Comparison of ENCODE assay signal across 8 cellular contexts in the genomic region with DNA sequence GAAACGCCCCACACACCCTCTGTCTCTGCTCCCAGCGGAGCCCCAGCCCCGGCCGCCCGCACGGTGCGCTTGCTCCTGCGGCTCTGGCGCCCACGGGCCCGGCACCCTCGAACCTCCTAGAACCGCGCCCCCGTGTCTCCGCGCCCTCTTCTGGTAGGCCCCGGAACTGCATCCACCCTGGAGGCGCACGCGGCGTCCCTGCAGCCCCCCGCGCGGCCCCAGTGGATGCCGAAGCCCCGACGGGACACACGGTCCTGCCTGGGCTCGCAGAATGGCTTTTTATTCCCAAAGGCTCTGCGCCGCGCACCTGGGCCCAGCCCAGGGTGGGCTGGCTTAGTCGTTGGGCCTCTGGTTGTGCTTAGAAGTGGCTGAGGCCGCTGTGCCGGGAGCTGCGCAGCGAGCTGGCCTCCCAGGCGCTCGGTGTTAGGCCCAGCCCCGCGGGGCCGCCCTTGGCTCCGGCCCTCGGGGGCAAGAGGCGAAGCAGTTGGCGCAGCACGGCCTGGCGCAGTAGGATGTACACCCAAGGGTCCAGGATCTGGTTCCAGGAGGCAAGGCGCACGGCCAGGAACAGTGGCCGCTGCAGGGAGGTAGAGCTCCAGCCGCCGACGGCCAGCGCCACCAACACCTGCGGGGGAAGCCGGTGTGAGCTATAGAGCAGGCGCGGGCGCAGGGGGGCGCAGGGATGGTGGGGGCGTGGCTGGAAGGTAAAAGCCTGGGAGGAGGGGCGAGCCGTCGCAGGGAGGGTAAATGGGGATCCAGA. TPM values are rescaled to one million over a fixed set of nuclear protein-coding genes. Genes with fewer than 3 reads are reported as not detected.
DNase-seq lines count a peak whose midpoint lies in the region; ATAC-seq and TF ChIP-seq lines count a peak whose summit lies in the region.

No MANE protein-coding gene starts in this region.

- peaks cover 14 to 35% (median 25%) of the 10 kb centered on the region in 4 donors for H3K4me1 Mint-ChIP-seq in CD4-positive, alpha-beta memory T cell
- H3K4me1 Mint-ChIP-seq in activated naive CD4-positive, alpha-beta T cell treated with anti-CD3 and anti-CD28 coated beads, Interleukin-2, amount 50 U/mL, for 24 hours = peaks cover 30% of the 10 kb centered on the region

- WGBS in heart right ventricle, 2 donors = 2% methylated on average over 66 of the region's 66 CpGs

- peak overlapping the region in 1 of 7 donors; percentile 69 for H3K27ac Mint-ChIP-seq in CD4-positive, alpha-beta memory T cell
- H3K27ac Mint-ChIP-seq in activated naive CD4-positive, alpha-beta T cell treated with anti-CD3 and anti-CD28 coated beads, Interleukin-2, amount 50 U/mL, for 24 hours = no peak overlapping the region

- H3K36me3 ChIP-seq in CD4-positive, alpha-beta memory T cell (ENCODE audit: insufficient read depth, low read length) = peaks cover 24% of the 10 kb centered on the region
- peaks cover 0 to 47% (median 34%) of the 10 kb centered on the region in 9 donors for H3K36me3 ChIP-seq in heart right ventricle

- no peak overlapping the region for H3K27ac ChIP-seq in CD4-positive, alpha-beta memory T cell (ENCODE audit: low read depth, low read length)
- H3K27ac ChIP-seq in heart right ventricle = no peak overlapping the region

- H3K4me3 ChIP-seq in CD4-positive, alpha-beta memory T cell (ENCODE audit: low read length in 2 of 2) = peak overlapping the region in 1 of 2 donors; percentile 19
- H3K4me3 ChIP-seq in heart right ventricle = peak overlapping the region in 8 of 10 donors; percentile 5 to 39 (median 24)
- no peak overlapping the region for H3K4me3 ChIP-seq in retinal pigment epithelial cell (ENCODE audit: low read length)

- H3K27me3 Mint-ChIP-seq in CD4-positive, alpha-beta memory T cell = peaks cover 7 to 20% of the 10 kb centered on the region in 2 donors
- peaks cover 14% of the 10 kb centered on the region for H3K27me3 Mint-ChIP-seq in activated naive CD4-positive, alpha-beta T cell treated with anti-CD3 and anti-CD28 coated beads, Interleukin-2, amount 50 U/mL, for 24 hours

- TF ChIP-seq CTCF in heart right ventricle (IDR thresholded peaks at IDR 0.05) = peak; percentile 96 to 99 (median 98)
- TF ChIP-seq CTCF in retinal pigment epithelial cell (conservative IDR thresholded peaks at IDR 0.05; ENCODE audit: low read depth, low read length) = peak; percentile 83

- peak; percentile 78 to 84 (median 79) for DNase-seq in CD4-positive, alpha-beta memory T cell
- peak; percentile 97 for DNase-seq in HuH-7.5 (ENCODE audit: low spot score)
- peak; percentile 67 to 83 for DNase-seq in heart right ventricle
- no peak for DNase-seq in retinal pigment epithelial cell (ENCODE audit: low read depth)
- no peak for DNase-seq in globus pallidus (ENCODE audit: low spot score)

- CTCF ChIA-PET in CD4-positive, alpha-beta memory T cell (lab: Charles Lee; ENCODE audit: partially characterized antibody) = interaction anchor here (0.7 to 2.6 kb wide), 21 partner anchors 8 to 593 kb away, joined by 3 to 28 read pairs (median 4); partner anchors contain the start of genes ADGRE5, ASF1B, DDX39A and PKN1

- H3K36me3 Mint-ChIP-seq in CD4-positive, alpha-beta memory T cell = peaks cover 21 to 33% of the 10 kb centered on the region in 2 donors
- peaks cover 2% of the 10 kb centered on the region for H3K36me3 Mint-ChIP-seq in activated naive CD4-positive, alpha-beta T cell treated with anti-CD3 and anti-CD28 coated beads, Interleukin-2, amount 50 U/mL, for 24 hours

- H3K4me1 ChIP-seq in CD4-positive, alpha-beta memory T cell (ENCODE audit: insufficient read depth, low read length) = peaks cover 36% of the 10 kb centered on the region
- H3K4me1 ChIP-seq in heart right ventricle = peaks cover 11 to 47% (median 31%) of the 10 kb centered on the region in 9 donors

- ATAC-seq in SK-N-SH treated with all-trans-retinoic acid at 6 μM for 48 hours (peak; percentile 40), heart right ventricle (peak; percentile 53 to 68 (median 65)), HG03460 (IDR thresholded peaks at IDR 0.05; ENCODE audit: unreplicated experiment) (no peak)

- no peaks in the 10 kb centered on the region for H3K9me3 Mint-ChIP-seq in CD4-positive, alpha-beta memory T cell
- H3K9me3 Mint-ChIP-seq in activated naive CD4-positive, alpha-beta T cell treated with anti-CD3 and anti-CD28 coated beads, Interleukin-2, amount 50 U/mL, for 24 hours = no peaks in the 10 kb centered on the region

- POLR2A ChIA-PET in CD4-positive, alpha-beta memory T cell (lab: Charles Lee; ENCODE audit: partially characterized antibody) = interaction anchor here (0.8 to 2.6 kb wide), 13 partner anchors 8 to 443 kb away, joined by 3 to 17 read pairs (median 5); partner anchors contain the start of genes ADGRE5, ASF1B, DDX39A and DNAJB1

- no peaks in the 10 kb centered on the region for H3K9me3 ChIP-seq in CD4-positive, alpha-beta memory T cell (ENCODE audit: control insufficient read depth in 1 of 2, low read length in 2 of 2)
- H3K9me3 ChIP-seq in heart right ventricle = no peaks in the 10 kb centered on the region

- H3K27me3 ChIP-seq in CD4-positive, alpha-beta memory T cell (ENCODE audit: insufficient read depth, low read length) = peaks cover 14% of the 10 kb centered on the region
- H3K27me3 ChIP-seq in heart right ventricle = peaks cover 4 to 39% (median 31%) of the 10 kb centered on the region in 7 donors

- H3K4me3 Mint-ChIP-seq in CD4-positive, alpha-beta memory T cell = peak overlapping the region; percentile 15 to 76 (median 54)
- H3K4me3 Mint-ChIP-seq in activated naive CD4-positive, alpha-beta T cell treated with anti-CD3 and anti-CD28 coated beads, Interleukin-2, amount 50 U/mL, for 24 hours = peak overlapping the region; percentile 58

- intact Hi-C loops in CD4-positive, alpha-beta memory T cell (cut with micrococcal nuclease) = loop anchor here (1.0 to 5.0 kb wide), 3 partner anchors 40 to 111 kb away; partner anchors contain the start of gene DDX39A
- intact Hi-C loops in heart right ventricle (cut with DNase I) = loop anchor here in 5 of 10 donors (5.0 to 10.0 kb wide), 4 partner anchors 35 to 338 kb away; partner anchors contain the start of genes ASF1B (in 1 of the 5) and PKN1 (in 1 of the 5)

TF ChIP-seq in SK-N-SH treated with all-trans-retinoic acid at 6 μM for 48 hours, 23 proteins besides CTCF, POLR2A, EP300 and RAD21:
- no peak for TF ChIP-seq SNAI2 (CRISPR knock-in tag; IDR thresholded peaks at IDR 0.05)
- TF ChIP-seq, protein P1, sequence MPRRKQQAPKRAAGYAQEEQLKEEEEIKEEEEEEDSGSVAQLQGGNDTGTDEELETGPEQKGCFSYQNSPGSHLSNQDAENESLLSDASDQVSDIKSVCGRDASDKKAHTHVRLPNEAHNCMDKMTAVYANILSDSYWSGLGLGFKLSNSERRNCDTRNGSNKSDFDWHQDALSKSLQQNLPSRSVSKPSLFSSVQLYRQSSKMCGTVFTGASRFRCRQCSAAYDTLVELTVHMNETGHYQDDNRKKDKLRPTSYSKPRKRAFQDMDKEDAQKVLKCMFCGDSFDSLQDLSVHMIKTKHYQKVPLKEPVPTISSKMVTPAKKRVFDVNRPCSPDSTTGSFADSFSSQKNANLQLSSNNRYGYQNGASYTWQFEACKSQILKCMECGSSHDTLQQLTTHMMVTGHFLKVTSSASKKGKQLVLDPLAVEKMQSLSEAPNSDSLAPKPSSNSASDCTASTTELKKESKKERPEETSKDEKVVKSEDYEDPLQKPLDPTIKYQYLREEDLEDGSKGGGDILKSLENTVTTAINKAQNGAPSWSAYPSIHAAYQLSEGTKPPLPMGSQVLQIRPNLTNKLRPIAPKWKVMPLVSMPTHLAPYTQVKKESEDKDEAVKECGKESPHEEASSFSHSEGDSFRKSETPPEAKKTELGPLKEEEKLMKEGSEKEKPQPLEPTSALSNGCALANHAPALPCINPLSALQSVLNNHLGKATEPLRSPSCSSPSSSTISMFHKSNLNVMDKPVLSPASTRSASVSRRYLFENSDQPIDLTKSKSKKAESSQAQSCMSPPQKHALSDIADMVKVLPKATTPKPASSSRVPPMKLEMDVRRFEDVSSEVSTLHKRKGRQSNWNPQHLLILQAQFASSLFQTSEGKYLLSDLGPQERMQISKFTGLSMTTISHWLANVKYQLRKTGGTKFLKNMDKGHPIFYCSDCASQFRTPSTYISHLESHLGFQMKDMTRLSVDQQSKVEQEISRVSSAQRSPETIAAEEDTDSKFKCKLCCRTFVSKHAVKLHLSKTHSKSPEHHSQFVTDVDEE (CRISPR knock-in tag; IDR thresholded peaks at IDR 0.05) = no peak; the same call in 1 of the 2 replicates
- no peak for TF ChIP-seq ISL1 (CRISPR knock-in tag; IDR thresholded peaks at IDR 0.05)
- no peak for TF ChIP-seq ZNF565 (CRISPR knock-in tag; conservative IDR thresholded peaks at IDR 0.05; ENCODE audit: low read depth)
- no peak for TF ChIP-seq ZFP30 (CRISPR knock-in tag; IDR thresholded peaks at IDR 0.05)
- no peak for TF ChIP-seq TCF4 (CRISPR knock-in tag; IDR thresholded peaks at IDR 0.05; ENCODE audit: borderline replicate concordance)
- TF ChIP-seq OSR1 (CRISPR knock-in tag; IDR thresholded peaks at IDR 0.05) = no peak
- TF ChIP-seq ESRRG (CRISPR knock-in tag; IDR thresholded peaks at IDR 0.05) = no peak

RNA-seq across cellular contexts. Expression of gene PTGER1, which starts 2.8 kb away (rescaled TPM):
- not detected for total RNA-seq in CD4-positive, alpha-beta memory T cell
- not detected for polyA plus RNA-seq in CD4-positive, alpha-beta memory T cell
- under 1 TPM in 1 of 10 donors, not detected in 9; 0.17 TPM for total RNA-seq in heart right ventricle
- under 1 TPM in 1 of 2 donors, not detected in 1; 0.16 TPM for polyA plus RNA-seq in heart right ventricle

RNA-seq across cellular contexts. Expression of gene GIPC1, which starts 23.5 kb away (rescaled TPM):
- 10 to 100 TPM; 32.3 to 33.8 TPM for total RNA-seq in CD4-positive, alpha-beta memory T cell
- polyA plus RNA-seq in CD4-positive, alpha-beta memory T cell = 10 to 100 TPM; 50.1 to 63.6 TPM
- 10 to 100 TPM; 41.6 to 51.5 (median 45.8) TPM for total RNA-seq in heart right ventricle
- 10 to 100 TPM; 57.3 to 84.1 TPM for polyA plus RNA-seq in heart right ventricle

RNA-seq across cellular contexts. Expression of gene PKN1, which starts 39.3 kb away (rescaled TPM):
- total RNA-seq in CD4-positive, alpha-beta memory T cell = 100 to 1,000 TPM; 189 to 205 TPM
- 10 to 100 TPM; 41.5 to 87.6 TPM for polyA plus RNA-seq in CD4-positive, alpha-beta memory T cell
- total RNA-seq in heart right ventricle = 100 to 1,000 TPM in 9 of 10 donors, 10 to 100 TPM in 1; 85.2 to 176 (median 126) TPM
- 100 to 1,000 TPM; 108 to 146 TPM for polyA plus RNA-seq in heart right ventricle

RNA-seq across cellular contexts. Expression of gene DNAJB1, which starts 45.8 kb away (rescaled TPM):
- 100 to 1,000 TPM; 122 to 138 TPM for total RNA-seq in CD4-positive, alpha-beta memory T cell
- polyA plus RNA-seq in CD4-positive, alpha-beta memory T cell = 100 to 1,000 TPM; 307 to 824 TPM
- 10 to 100 TPM; 40.3 to 99.0 (median 46.4) TPM for total RNA-seq in heart right ventricle
- polyA plus RNA-seq in heart right ventricle = 10 to 100 TPM; 23.6 to 44.2 TPM

RNA-seq across cellular contexts. Expression of gene DDX39A, which starts 53.2 kb away (rescaled TPM):
- 100 to 1,000 TPM; 148 TPM for total RNA-seq in CD4-positive, alpha-beta memory T cell
- 100 to 1,000 TPM in 1 of 2 donors, 10 to 100 TPM in 1; 95.0 to 145 TPM for polyA plus RNA-seq in CD4-positive, alpha-beta memory T cell
- total RNA-seq in heart right ventricle = 10 to 100 TPM; 15.4 to 39.6 (median 21.7) TPM
- 100 to 1,000 TPM in 1 of 2 donors, 10 to 100 TPM in 1; 78.3 to 110 TPM for polyA plus RNA-seq in heart right ventricle

Comparison
In these comparisons a context has a peak if more than half of its experiments do, and no peak if none do; other contexts are left out.
1. DNase-seq: peak in CD4-positive, alpha-beta memory T cell (5 of 5), HuH-7.5 (single experiment) and heart right ventricle (2 of 2); none in retinal pigment epithelial cell (single experiment) and globus pallidus (single experiment).